21 cellular contexts compared by ENCODE assay signal in genomic region chr2:38427053-38427452, GRCh38. TPM values are rescaled to one million over a fixed set of nuclear protein-coding genes. Genes with fewer than 3 reads are reported as not detected.
DNase-seq lines count a peak whose midpoint lies in the region; ATAC-seq, FAIRE-seq and TF ChIP-seq lines count a peak whose summit lies in the region.
"Had no signal": no experiment of that assay in that cellular context is flagged by ENCODE, and none has a peak within 500 bp of the region (broad histone marks: within the 10 kb centered on the region; RNA-seq: fewer than 3 reads in every experiment).

No MANE protein-coding gene starts in this region.

- TF ChIP-seq RAD21 in HepG2 (CRISPR knock-in tag; IDR thresholded peaks at IDR 0.05) (no peak), K562 (CRISPR knock-in tag; conservative IDR thresholded peaks at IDR 0.05 in 1 of 2, IDR thresholded peaks at IDR 0.05 in 1 of 2) (no peak)

- H3K27ac ChIP-seq in HepG2 (ENCODE audit: extremely low read length, insufficient read depth, low read length) (no peak overlapping the region), right lobe of liver (no peak overlapping the region), K562 (ENCODE audit: extremely low read depth, low read depth, low read length) (no peak overlapping the region)
- H3K27ac ChIP-seq: GM23248 had no signal

- peaks cover 22% of the 10 kb centered on the region for H3K4me1 ChIP-seq in HepG2 (ENCODE audit: insufficient read depth, low read length)
- H3K4me1 ChIP-seq in right lobe of liver, result peaks cover 0 to 4% (median 0%) of the 10 kb centered on the region in 4 donors
- H3K4me1 ChIP-seq in K562 (replicated peaks in 1 of 2; ENCODE audit: control insufficient read depth in 2 of 2, insufficient read depth in 2 of 2, low read length in 2 of 2), result no peaks in the 10 kb centered on the region; a peak in 1 of 5 replicates
- H3K4me1 ChIP-seq: BE2C had no signal

- H3K9me3 ChIP-seq in HepG2 (ENCODE audit: low read length), result no peaks in the 10 kb centered on the region
- no peaks in the 10 kb centered on the region for H3K9me3 ChIP-seq in right lobe of liver
- no peaks in the 10 kb centered on the region for H3K9me3 ChIP-seq in K562 (replicated peaks; ENCODE audit: control insufficient read depth, insufficient read depth, low read depth, low read length)
- H3K9me3 ChIP-seq: BE2C had no signal

- H4K20me1 ChIP-seq in HepG2 (ENCODE audit: insufficient read depth, low read length) (no peaks in the 10 kb centered on the region), K562 (replicated peaks; ENCODE audit: control insufficient read depth, insufficient read depth, low read length) (no peaks in the 10 kb centered on the region)

- H3K36me3 ChIP-seq in HepG2 (replicated peaks in 1 of 2; ENCODE audit: control insufficient read depth in 1 of 2, insufficient read depth in 2 of 2, low read length in 2 of 2), result no peaks in the 10 kb centered on the region
- no peaks in the 10 kb centered on the region for H3K36me3 ChIP-seq in right lobe of liver
- H3K36me3 ChIP-seq in K562 (ENCODE audit: control insufficient read depth, insufficient read depth, low read length), result no peaks in the 10 kb centered on the region
- H3K36me3 ChIP-seq: BE2C had no signal

- ATAC-seq in HepG2 (no peak), right lobe of liver (no peak), K562 (no peak), GM18868 (IDR thresholded peaks at IDR 0.05; ENCODE audit: unreplicated experiment) (no peak)

- no peak overlapping the region for H3K27ac Mint-ChIP-seq in Calu3 (ENCODE audit: unreplicated experiment)
- H3K27ac Mint-ChIP-seq: CD4-positive, CD25-positive, alpha-beta regulatory T cell; CD8-positive, alpha-beta memory T cell; HFFc6 had no signal

- no peaks in the 10 kb centered on the region for H3K36me3 Mint-ChIP-seq in Calu3 (ENCODE audit: insufficient read depth, unreplicated experiment)
- H3K36me3 Mint-ChIP-seq: CD4-positive, CD25-positive, alpha-beta regulatory T cell; CD8-positive, alpha-beta memory T cell had no signal

- CTCF ChIA-PET in HepG2 (lab: Yijun Ruan, JAX; ENCODE audit: low intra/inter-chr PET ratio, low total read pairs), result no interaction called here
- CTCF ChIA-PET in K562 (lab: Yijun Ruan, JAX; ENCODE audit: low intra/inter-chr PET ratio), result no interaction called here
- CTCF ChIA-PET in Calu3 (lab: Charles Lee), result no interaction called here

- H3K4me2 ChIP-seq in HepG2 (ENCODE audit: low read depth, low read length) (no peak overlapping the region), K562 (ENCODE audit: insufficient read depth, low read length) (no peak overlapping the region)

- peaks cover 0 to 16% of the 10 kb centered on the region in 2 experiments; a peak in 2 of 5 replicates for H3K27me3 ChIP-seq in HepG2 (ENCODE audit: control insufficient read depth in 1 of 2, insufficient read depth in 2 of 2, low read length in 2 of 2)
- H3K27me3 ChIP-seq in right lobe of liver, result no peaks in the 10 kb centered on the region
- peaks cover 4 to 17% of the 10 kb centered on the region in 2 experiments; a peak in 3 of 5 replicates for H3K27me3 ChIP-seq in K562 (ENCODE audit: control insufficient read depth in 2 of 2, insufficient read depth in 2 of 2, low read length in 2 of 2)
- H3K27me3 ChIP-seq: BE2C had no signal

- no peak for FAIRE-seq in HepG2 (lab: Jason Lieb, UNC)
- no peak for FAIRE-seq in K562 (lab: Jason Lieb, UNC)
- FAIRE-seq: D721Med, G401.6, GM12891 had no signal

- no peak for TF ChIP-seq POLR2A in HepG2 (IDR thresholded peaks at IDR 0.05; ENCODE audit: insufficient read depth in 1 of 2, low read depth in 2 of 2, low read length in 2 of 2)
- no peak for TF ChIP-seq POLR2A in right lobe of liver (IDR thresholded peaks at IDR 0.05)
- no peak for TF ChIP-seq POLR2A in K562 (conservative IDR thresholded peaks at IDR 0.05)

- peaks cover 3% of the 10 kb centered on the region for H3K9me3 Mint-ChIP-seq in Calu3 (ENCODE audit: low read depth, unreplicated experiment)
- H3K9me3 Mint-ChIP-seq: CD4-positive, CD25-positive, alpha-beta regulatory T cell; CD8-positive, alpha-beta memory T cell; HFFc6 had no signal

- TF ChIP-seq CTCF in HepG2 (CRISPR knock-in tag; IDR thresholded peaks at IDR 0.05) (no peak), right lobe of liver (IDR thresholded peaks at IDR 0.05) (no peak), K562 (IDR thresholded peaks at IDR 0.05 in 2 of 3, conservative IDR thresholded peaks at IDR 0.05 in 1 of 3; ENCODE audit: insufficient read depth in 2 of 3, low read depth in 1 of 3, low read length in 3 of 3) (no peak), Calu3 (IDR thresholded peaks at IDR 0.05; ENCODE audit: unreplicated experiment) (no peak)

- intact Hi-C loops in HepG2 (cut with micrococcal nuclease; ENCODE audit: unreplicated experiment), result no loop called here
- intact Hi-C loops in right lobe of liver (cut with DNase I), result no loop called here
- intact Hi-C loops in K562 (cut with micrococcal nuclease), result no loop called here
- intact Hi-C loops in Calu3 (cut with micrococcal nuclease; ENCODE audit: unreplicated experiment), result no loop called here

- no peak overlapping the region for H3K4me3 ChIP-seq in HepG2 (replicated peaks in 1 of 3; ENCODE audit: insufficient read depth in 1 of 3, low read depth in 2 of 3, low read length in 3 of 3)
- no peak overlapping the region for H3K4me3 ChIP-seq in right lobe of liver
- H3K4me3 ChIP-seq in K562, result no peak overlapping the region
- H3K4me3 ChIP-seq: GM23248 had no signal

- no peaks in the 10 kb centered on the region for H3K9me1 ChIP-seq in K562 (ENCODE audit: control insufficient read depth, insufficient read depth, low read length)

- no peak overlapping the region for H3K4me3 Mint-ChIP-seq in Calu3 (ENCODE audit: low read depth, unreplicated experiment)
- H3K4me3 Mint-ChIP-seq: CD4-positive, CD25-positive, alpha-beta regulatory T cell; CD8-positive, alpha-beta memory T cell; HFFc6 had no signal

- DNase-seq in HepG2 (ENCODE audit: low spot score) (no peak), right lobe of liver (no peak), NCI-H2227 (lab: John Stamatoyannopoulos, UW; ENCODE audit: unreplicated experiment) (peak; percentile 39), K562 (ENCODE audit: extremely low read depth in 1 of 4, low spot score in 3 of 4) (no peak), NCI-H2081 treated with DMSO at 0.1 percent for 48 hours (lab: John Stamatoyannopoulos, UW) (no peak), Calu3 (no peak)
- DNase-seq: 8988T; BE2C; C1 segment of cervical spinal cord; CD4-positive, CD25-positive, alpha-beta regulatory T cell; CD8-positive, alpha-beta memory T cell; COR-L47; GM23248; HCEC 1CT; HFFc6; Karpas-422; KBM-7 had no signal

- no peak overlapping the region for H3K9ac ChIP-seq in HepG2 (ENCODE audit: insufficient read depth, low read depth, low read length)
- no peak overlapping the region for H3K9ac ChIP-seq in K562 (ENCODE audit: insufficient read depth in 1 of 2, low read depth in 2 of 2, low read length in 2 of 2)
- H3K9ac ChIP-seq: GM23248 had no signal

- no peaks in the 10 kb centered on the region for H3K27me3 Mint-ChIP-seq in Calu3 (ENCODE audit: unreplicated experiment)

- POLR2A ChIA-PET in HepG2 (lab: Yijun Ruan, JAX), result no interaction called here
- POLR2A ChIA-PET in K562 (lab: Yijun Ruan, JAX), result interaction anchor here (0.7 kb wide), 1 partner anchor 238 kb away, joined by 3 read pairs; no protein-coding TSS in a partner anchor

- TF ChIP-seq EP300 in HepG2 (IDR thresholded peaks at IDR 0.05; ENCODE audit: low read depth in 2 of 2, low read length in 2 of 2), result no peak
- no peak for TF ChIP-seq EP300 in HepG2 (CRISPR knock-in tag; IDR thresholded peaks at IDR 0.05; ENCODE audit: borderline replicate concordance)
- no peak for TF ChIP-seq EP300 in K562 (IDR thresholded peaks at IDR 0.05; ENCODE audit: low read length)

- WGBS in HepG2 (ENCODE audit: low lambda C conversion rate), result 64% methylated on average over 5 of the region's 5 CpGs
- WGBS in right lobe of liver (ENCODE audit: insufficient coverage, low coverage, low lambda C conversion rate, missing lambda C conversion rate), result 84% methylated on average over 5 of the region's 5 CpGs
- 18% methylated on average over 5 of the region's 5 CpGs for WGBS in K562 (ENCODE audit: insufficient coverage, low coverage, missing lambda C conversion rate)

- H3K4me1 Mint-ChIP-seq in Calu3 (ENCODE audit: low read depth, unreplicated experiment), result no peaks in the 10 kb centered on the region
- H3K4me1 Mint-ChIP-seq: CD4-positive, CD25-positive, alpha-beta regulatory T cell; CD8-positive, alpha-beta memory T cell had no signal

- H2AFZ ChIP-seq in HepG2 (ENCODE audit: low read length) (no peak overlapping the region), K562 (ENCODE audit: low read depth, low read length) (no peak overlapping the region)
- H2AFZ ChIP-seq: GM23248 had no signal

- H3K79me2 ChIP-seq in HepG2 (ENCODE audit: insufficient read depth, low read length), result no peaks in the 10 kb centered on the region
- no peaks in the 10 kb centered on the region for H3K79me2 ChIP-seq in K562 (ENCODE audit: control insufficient read depth, insufficient read depth, low read length)

- BruUV-seq in HepG2 (replicated peaks; lab: Mats Ljungman, UMichigan) (no TSS peak), K562 (replicated peaks; lab: Mats Ljungman, UMichigan) (no TSS peak), Calu3 (replicated peaks; lab: Mats Ljungman, UMichigan) (no TSS peak)

- in situ Hi-C loops in HepG2 (cut with HindIII; ENCODE audit: extremely low pct_ligation_motif_present, low pct_unique_long_range_greater_than_20kb) (no loop called here), K562 (cut with MboI) (no loop called here)

RNA-seq across cellular contexts. Expression of gene ATL2, which starts 50.0 kb away (rescaled TPM):
- total RNA-seq in HepG2 (2016; rRNA removed; fragmentation: Illumina TruSeq; extraction: Trizol) (110 and 119 TPM in 2 replicates), right lobe of liver (10 to 100 TPM; 39.1 to 57.5 (median 46.3) TPM), K562 (2014; rRNA removed) (73.3 and 86.1 TPM in 2 replicates), K562 (2014; rRNA removed; fragmentation: Illumina TruSeq; extraction: Trizol) (80.8 and 92.2 TPM in 2 replicates), K562 (2015; rRNA removed; fragmentation: Illumina TruSeq; extraction: Trizol) (66.2 and 70.2 TPM in 2 replicates), K562 (2021) (71.3 and 72.1 TPM in 2 replicates), Calu3 (2022) (118 and 129 TPM in 2 replicates)
- total RNA-seq in HepG2 (2016; cell fraction: cytosol; rRNA removed; fragmentation: Illumina TruSeq; extraction: Trizol; ENCODE audit: low read depth), result 27.7 and 31.0 TPM in 2 replicates
- total RNA-seq in HepG2 (2016; cell fraction: insoluble cytoplasmic fraction; rRNA removed; fragmentation: Illumina TruSeq; extraction: Trizol), result 103 and 118 TPM in 2 replicates
- total RNA-seq in HepG2 (2016; cell fraction: membrane; rRNA removed; fragmentation: Illumina TruSeq; extraction: Trizol), result 27.3 and 34.4 TPM in 2 replicates
- 180 and 190 TPM in 2 replicates for total RNA-seq in HepG2 (2016; cell fraction: nucleus; rRNA removed; fragmentation: Illumina TruSeq; extraction: Trizol)
- polyA plus RNA-seq in HepG2 (2011; rRNA removed) (38.7 and 56.5 TPM in 2 replicates), K562 (2011; rRNA removed) (57.7 and 77.0 TPM in 2 replicates), K562 (2014; fragmentation: Illumina TruSeq; extraction: Trizol) (56.8 and 60.5 TPM in 2 replicates), K562 (2014; fragmentation: Nextera tagmentation; extraction: Ambion mirVana) (10 to 100 TPM; 12.0 to 18.3 TPM), K562 (2014; rRNA removed) (63.0 and 69.3 TPM in 2 replicates)
- 38.9 and 55.1 TPM in 2 replicates for polyA plus RNA-seq in HepG2 (2011; cell fraction: cytosol; rRNA removed)
- 187 and 191 TPM in 2 replicates for polyA plus RNA-seq in HepG2 (2011; cell fraction: nucleus; rRNA removed)
- polyA plus RNA-seq in HepG2 (2012), result 70.4 and 80.6 TPM in 2 replicates
- 4.2 and 4.6 TPM in 2 replicates for polyA plus RNA-seq in HepG2 (2016; cell fraction: cytosol; fragmentation: Illumina TruSeq; extraction: Trizol; ENCODE audit: low read depth)
- 56.7 and 61.4 TPM in 2 replicates for polyA plus RNA-seq in HepG2 (2016; cell fraction: insoluble cytoplasmic fraction; fragmentation: Illumina TruSeq; extraction: Trizol; ENCODE audit: low read depth)
- polyA plus RNA-seq in HepG2 (2016; cell fraction: membrane; fragmentation: Illumina TruSeq; extraction: Trizol; ENCODE audit: low read depth), result 9.8 and 13.3 TPM in 2 replicates
- polyA plus RNA-seq in HepG2 (2016; cell fraction: nucleus; fragmentation: Illumina TruSeq; extraction: Trizol; ENCODE audit: insufficient read depth, low read depth), result 166 and 178 TPM in 2 replicates
- 27.4 and 51.2 TPM in 2 replicates for polyA minus RNA-seq in HepG2 (2011; rRNA and poly(A)+ RNA removed; ENCODE audit: low replicate concordance)
- 39.4 and 47.8 TPM in 2 replicates for polyA minus RNA-seq in HepG2 (2011; cell fraction: cytosol; rRNA and poly(A)+ RNA removed)
- 212 and 269 TPM in 2 replicates for polyA minus RNA-seq in HepG2 (2011; cell fraction: nucleus; rRNA and poly(A)+ RNA removed)
- 205 and 381 TPM in 2 replicates for total RNA-seq in K562 (2011; cell fraction: chromatin; rRNA removed; ENCODE audit: low replicate concordance)
- total RNA-seq in K562 (2011; cell fraction: nucleolus; rRNA removed), result 125 and 161 TPM in 2 replicates
- 140 and 164 TPM in 2 replicates for total RNA-seq in K562 (2011; cell fraction: nucleoplasm; rRNA removed)
- 49.6 and 61.3 TPM in 2 replicates for polyA plus RNA-seq in K562 (2011; cell fraction: cytosol; rRNA removed)
- polyA plus RNA-seq in K562 (2011; cell fraction: nucleus; rRNA removed), result 98.8 and 112 TPM in 2 replicates
- 36.9 and 41.3 TPM in 2 replicates for polyA plus RNA-seq in K562 (2012)
- 181 and 188 TPM in 2 replicates for polyA minus RNA-seq in K562 (2011; rRNA and poly(A)+ RNA removed)
- polyA minus RNA-seq in K562 (2011; cell fraction: cytosol; rRNA and poly(A)+ RNA removed), result 39.6 and 57.6 TPM in 2 replicates
- 129 and 178 TPM in 2 replicates for polyA minus RNA-seq in K562 (2011; cell fraction: nucleus; rRNA and poly(A)+ RNA removed)

Comparison
In these comparisons a context has a peak if more than half of its experiments do, and no peak if none do; other contexts are left out.
1. Of the 241 proteins assayed by ChIP-seq in both HepG2 and K562: peak only in HepG2: MAFK; only in K562: MAFG; in both: MAFF; in neither: 238.